8 cellular contexts compared by ENCODE assay signal in the genomic region with DNA sequence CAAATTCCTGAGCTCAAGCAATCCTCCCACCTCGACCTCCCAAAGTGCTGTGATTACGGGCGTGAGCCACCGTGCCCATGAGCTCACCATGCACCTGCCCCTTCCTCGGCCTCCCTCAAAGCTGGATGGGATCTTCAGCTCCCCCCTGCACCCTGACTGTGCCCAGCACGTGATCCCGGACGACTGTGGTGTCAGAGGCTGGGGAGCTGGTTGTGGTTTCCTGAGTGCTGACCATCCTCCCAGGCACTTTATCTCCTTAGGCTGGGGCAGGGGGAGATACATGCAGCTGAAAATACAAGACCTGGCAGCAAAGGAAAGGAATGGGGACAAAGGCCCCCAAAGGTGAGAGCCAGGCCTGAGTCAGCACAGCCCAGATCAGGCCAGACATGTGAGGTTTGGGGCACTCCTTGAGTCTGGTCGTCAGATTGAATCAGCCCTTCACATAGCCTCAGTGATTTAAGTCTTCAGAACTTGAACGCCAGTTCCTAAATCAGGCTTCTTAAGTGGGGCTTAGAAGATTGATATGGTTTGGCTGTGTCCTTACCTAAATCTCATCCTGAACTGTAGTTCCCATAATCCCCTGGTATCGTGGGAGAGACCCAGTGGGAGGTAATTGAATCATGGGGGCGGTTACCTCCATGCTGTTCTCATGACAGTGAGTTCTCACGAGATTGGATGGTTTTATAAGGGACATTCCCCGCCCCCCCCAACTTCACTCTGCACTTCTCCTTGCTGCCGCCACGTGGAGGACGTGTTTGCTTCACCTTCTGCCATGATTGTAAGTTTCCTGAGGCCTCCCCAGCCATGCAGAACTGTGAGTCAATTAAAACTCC. TPM values are rescaled to one million over a fixed set of nuclear protein-coding genes. Genes with fewer than 3 reads are reported as not detected.
A peak's percentile ranks its signal among the peaks of the same experiment; 100 is the strongest.
DNase-seq lines count a peak whose midpoint lies in the region; ATAC-seq and TF ChIP-seq lines count a peak whose summit lies in the region.

No MANE protein-coding gene starts in this region.

- H4K20me1 ChIP-seq in HCT116 (ENCODE audit: insufficient read depth), result no peaks in the 10 kb centered on the region

- peak overlapping the region; percentile 56 for H3K4me2 ChIP-seq in HCT116 (ENCODE audit: low read length)

- peak overlapping the region; percentile 55 for H3K9ac ChIP-seq in HCT116 (ENCODE audit: low read length)

- peak; percentile 16 to 42 (median 33); a peak in 3 of 6 replicates for TF ChIP-seq CTCF in HCT116 (IDR thresholded peaks at IDR 0.05 in 2 of 3, conservative IDR thresholded peaks at IDR 0.05 in 1 of 3; ENCODE audit: borderline replicate concordance in 1 of 3, insufficient read depth in 1 of 3, low read depth in 2 of 3, low read length in 2 of 3)
- TF ChIP-seq CTCF in uterus (IDR thresholded peaks at IDR 0.05), result no peak

- H2AFZ ChIP-seq in HCT116 (ENCODE audit: low read depth, low read length, poor library complexity, severe bottlenecking), result peak overlapping the region; percentile 55

- CTCF ChIA-PET in HCT116 (lab: Charles Lee), result interaction anchor here (0.7 to 2.6 kb wide), 13 partner anchors 8 to 92 kb away, joined by 3 to 28 read pairs (median 4); no protein-coding TSS in a partner anchor

- peaks cover 22% of the 10 kb centered on the region for H3K79me2 ChIP-seq in HCT116 (ENCODE audit: insufficient read depth, low read length)

- TSS peak; percentile 99 for BruUV-seq in HCT116 (replicated peaks; lab: Mats Ljungman, UMichigan)

- H3K9me3 ChIP-seq in HCT116 (ENCODE audit: control insufficient read depth in 1 of 2, insufficient read depth in 1 of 2, low read depth in 1 of 2, low read length in 2 of 2), result no peaks in the 10 kb centered on the region
- H3K9me3 ChIP-seq in uterus, result no peaks in the 10 kb centered on the region

- H3K9me2 ChIP-seq in HCT116 (ENCODE audit: insufficient read depth), result no peaks in the 10 kb centered on the region

- ATAC-seq in HCT116 (peak; percentile 77), GM19397 (IDR thresholded peaks at IDR 0.05; ENCODE audit: unreplicated experiment) (no peak)

- peak; percentile 39 for TF ChIP-seq RAD21 in HCT116 (IDR thresholded peaks at IDR 0.05; ENCODE audit: low read depth)

- TF ChIP-seq POLR2A in HCT116 (IDR thresholded peaks at IDR 0.05; ENCODE audit: borderline replicate concordance, extremely low read depth, insufficient read depth, insufficient read length) (peak; percentile 81), uterus (IDR thresholded peaks at IDR 0.05) (no peak)

- H3K36me3 ChIP-seq in HCT116 (ENCODE audit: control insufficient read depth in 1 of 2, insufficient read depth in 2 of 2, low read length in 2 of 2) (peaks cover 2 to 18% of the 10 kb centered on the region in 2 experiments; a peak in 2 of 4 replicates), uterus (no peaks in the 10 kb centered on the region)

- H3K4me3 ChIP-seq in HCT116 (replicated peaks in 1 of 2; ENCODE audit: low read depth in 1 of 2, low read length in 2 of 2) (peak overlapping the region; percentile 27 to 32), uterus (no peak overlapping the region)

- H3K27ac ChIP-seq in HCT116 (ENCODE audit: low read depth, low read length), result peak overlapping the region; percentile 85
- no peak overlapping the region for H3K27ac ChIP-seq in uterus

- POLR2A ChIA-PET in HCT116 (lab: Charles Lee), result interaction anchor here (0.5 to 2.4 kb wide), 8 partner anchors 9 to 83 kb away, joined by 3 to 10 read pairs (median 3); no protein-coding TSS in a partner anchor

- DNase-seq in CD1c-positive myeloid dendritic cell (ENCODE audit: extremely low spot score) (peak; percentile 85), HCT116 (ENCODE audit: low read depth, low spot score) (peak; percentile 83), SK-N-DZ (ENCODE audit: low spot score) (peak; percentile 81), dermis blood vessel endothelial cell (peak; percentile 64), uterus (no peak), H4 (ENCODE audit: low spot score) (no peak)
- peak; percentile 31 to 32 for DNase-seq in stimulated activated CD4-positive, alpha-beta T cell treated with anti-CD3 and anti-CD28 coated beads, Interleukin-4, amount 100 ng/mL, for 4 hours

- RAD21 ChIA-PET in HCT116 (lab: Charles Lee; ENCODE audit: low non-redundant PET in 1 of 2, low total read pairs in 2 of 2, uncharacterized antibody in 2 of 2, unreplicated experiment in 2 of 2), result interaction anchor here (0.7 to 2.3 kb wide), 6 partner anchors 62 to 86 kb away, joined by 3 to 9 read pairs (median 4); no protein-coding TSS in a partner anchor

- intact Hi-C loops in HCT116 (cut with micrococcal nuclease) (loop anchor here (1.0 to 5.0 kb wide), 3 partner anchors 62 to 344 kb away; no protein-coding TSS in a partner anchor), uterus (cut with DNase I; ENCODE audit: low total_unique reads) (loop anchor here (2.0 kb wide), 1 partner anchor 82 kb away; no protein-coding TSS in a partner anchor)

- H3K27me3 ChIP-seq in HCT116 (ENCODE audit: insufficient read depth, low read length), result no peaks in the 10 kb centered on the region
- no peaks in the 10 kb centered on the region for H3K27me3 ChIP-seq in uterus

- peaks cover 18 to 52% of the 10 kb centered on the region in 2 experiments for H3K4me1 ChIP-seq in HCT116 (ENCODE audit: control insufficient read depth in 1 of 2, insufficient read depth in 2 of 2, low read length in 2 of 2)
- H3K4me1 ChIP-seq in uterus, result peaks cover 0 to 6% of the 10 kb centered on the region in 2 donors

TF ChIP-seq in HCT116, 20 proteins besides CTCF, POLR2A, EP300 and RAD21 (continues in another document):
- TF ChIP-seq, protein P1, sequence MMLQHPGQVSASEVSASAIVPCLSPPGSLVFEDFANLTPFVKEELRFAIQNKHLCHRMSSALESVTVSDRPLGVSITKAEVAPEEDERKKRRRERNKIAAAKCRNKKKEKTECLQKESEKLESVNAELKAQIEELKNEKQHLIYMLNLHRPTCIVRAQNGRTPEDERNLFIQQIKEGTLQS (IDR thresholded peaks at IDR 0.05), result no peak
- TF ChIP-seq CEBPB (IDR thresholded peaks at IDR 0.05; ENCODE audit: low read depth) (no peak), SIN3A (IDR thresholded peaks at IDR 0.05; ENCODE audit: low read depth) (no peak), ELF1 (IDR thresholded peaks at IDR 0.05; ENCODE audit: borderline replicate concordance, low read depth) (no peak), POLR2AphosphoS5 (IDR thresholded peaks at IDR 0.05; ENCODE audit: low read depth, low read length) (peak; percentile 87), EGR1 (IDR thresholded peaks at IDR 0.05; ENCODE audit: low read depth) (peak; percentile 75), ZFX (IDR thresholded peaks at IDR 0.05) (peak; percentile 60; the same call in 1 of the 2 replicates), SP1 (IDR thresholded peaks at IDR 0.05; ENCODE audit: low read depth) (peak; percentile 45), EZH2phosphoT487 (IDR thresholded peaks at IDR 0.05; ENCODE audit: borderline replicate concordance) (no peak), CBX3 (IDR thresholded peaks at IDR 0.05; ENCODE audit: low read depth) (peak; percentile 76), EZH2 (IDR thresholded peaks at IDR 0.05) (no peak), YY1 (IDR thresholded peaks at IDR 0.05; ENCODE audit: extremely low read depth, insufficient replicate concordance, low read depth, low read length) (peak; percentile 83), TCF7L2 (IDR thresholded peaks at IDR 0.05; ENCODE audit: borderline replicate concordance, extremely low read depth, insufficient read depth, insufficient read length) (no peak)
- TF ChIP-seq, protein P2, sequence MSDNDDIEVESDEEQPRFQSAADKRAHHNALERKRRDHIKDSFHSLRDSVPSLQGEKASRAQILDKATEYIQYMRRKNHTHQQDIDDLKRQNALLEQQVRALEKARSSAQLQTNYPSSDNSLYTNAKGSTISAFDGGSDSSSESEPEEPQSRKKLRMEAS (IDR thresholded peaks at IDR 0.05), result peak; percentile 93
- TF ChIP-seq, protein P3, sequence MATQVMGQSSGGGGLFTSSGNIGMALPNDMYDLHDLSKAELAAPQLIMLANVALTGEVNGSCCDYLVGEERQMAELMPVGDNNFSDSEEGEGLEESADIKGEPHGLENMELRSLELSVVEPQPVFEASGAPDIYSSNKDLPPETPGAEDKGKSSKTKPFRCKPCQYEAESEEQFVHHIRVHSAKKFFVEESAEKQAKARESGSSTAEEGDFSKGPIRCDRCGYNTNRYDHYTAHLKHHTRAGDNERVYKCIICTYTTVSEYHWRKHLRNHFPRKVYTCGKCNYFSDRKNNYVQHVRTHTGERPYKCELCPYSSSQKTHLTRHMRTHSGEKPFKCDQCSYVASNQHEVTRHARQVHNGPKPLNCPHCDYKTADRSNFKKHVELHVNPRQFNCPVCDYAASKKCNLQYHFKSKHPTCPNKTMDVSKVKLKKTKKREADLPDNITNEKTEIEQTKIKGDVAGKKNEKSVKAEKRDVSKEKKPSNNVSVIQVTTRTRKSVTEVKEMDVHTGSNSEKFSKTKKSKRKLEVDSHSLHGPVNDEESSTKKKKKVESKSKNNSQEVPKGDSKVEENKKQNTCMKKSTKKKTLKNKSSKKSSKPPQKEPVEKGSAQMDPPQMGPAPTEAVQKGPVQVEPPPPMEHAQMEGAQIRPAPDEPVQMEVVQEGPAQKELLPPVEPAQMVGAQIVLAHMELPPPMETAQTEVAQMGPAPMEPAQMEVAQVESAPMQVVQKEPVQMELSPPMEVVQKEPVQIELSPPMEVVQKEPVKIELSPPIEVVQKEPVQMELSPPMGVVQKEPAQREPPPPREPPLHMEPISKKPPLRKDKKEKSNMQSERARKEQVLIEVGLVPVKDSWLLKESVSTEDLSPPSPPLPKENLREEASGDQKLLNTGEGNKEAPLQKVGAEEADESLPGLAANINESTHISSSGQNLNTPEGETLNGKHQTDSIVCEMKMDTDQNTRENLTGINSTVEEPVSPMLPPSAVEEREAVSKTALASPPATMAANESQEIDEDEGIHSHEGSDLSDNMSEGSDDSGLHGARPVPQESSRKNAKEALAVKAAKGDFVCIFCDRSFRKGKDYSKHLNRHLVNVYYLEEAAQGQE (IDR thresholded peaks at IDR 0.05; ENCODE audit: low read depth), result no peak

RNA-seq across cellular contexts. Expression of a gene that starts 35.8 kb away (rescaled TPM):
- total RNA-seq in HCT116 (2021; ENCODE audit: unreplicated experiment), result 34.4 TPM
- polyA plus RNA-seq in HCT116 (2012), result 34.6 and 38.9 TPM in 2 replicates
- 0.83 and 1.1 TPM in 2 replicates for polyA plus RNA-seq in SK-N-DZ (2014; cell fraction: cytosol; rRNA removed)
- 1.4 and 14.4 TPM in 2 replicates for polyA plus RNA-seq in SK-N-DZ (2014; cell fraction: nucleus; rRNA removed)
- total RNA-seq in dermis blood vessel endothelial cell, result 2.2 and 3.5 TPM in 2 replicates
- 10 to 100 TPM in 2 of 4 donors, 1 to 10 TPM in 1, under 1 TPM in 1; under 0.01 to 16.8 (median 12.6) TPM for total RNA-seq in uterus
- total RNA-seq in H4 (2014; rRNA removed; shearing (Covaris generic)), result 0.35 and 1.2 TPM in 2 replicates

RNA-seq across cellular contexts. Expression of a gene that starts 59.0 kb away (rescaled TPM):
- total RNA-seq in HCT116 (2021; ENCODE audit: unreplicated experiment), result 634 TPM
- polyA plus RNA-seq in HCT116 (2012), result 697 and 731 TPM in 2 replicates
- 333 and 379 TPM in 2 replicates for polyA plus RNA-seq in SK-N-DZ (2014; cell fraction: cytosol; rRNA removed)
- polyA plus RNA-seq in SK-N-DZ (2014; cell fraction: nucleus; rRNA removed), result 196 and 246 TPM in 2 replicates
- total RNA-seq in dermis blood vessel endothelial cell, result 297 and 647 TPM in 2 replicates
- 100 to 1,000 TPM in 1 of 4 donors, 10 to 100 TPM in 3; 74.5 to 113 (median 84.6) TPM for total RNA-seq in uterus
- 404 and 447 TPM in 2 replicates for total RNA-seq in H4 (2014; rRNA removed; shearing (Covaris generic))

Comparison
In these comparisons a context has a peak if more than half of its experiments do, and no peak if none do; other contexts are left out.
1. DNase-seq: peak in CD1c-positive myeloid dendritic cell (single experiment), HCT116 (single experiment), SK-N-DZ (single experiment), dermis blood vessel endothelial cell (single experiment) and stimulated activated CD4-positive, alpha-beta T cell treated with anti-CD3 and anti-CD28 coated beads, Interleukin-4, amount 100 ng/mL, for 4 hours (2 of 2); none in uterus (0 of 2) and H4 (single experiment).
2. H3K4me3 ChIP-seq: peak in HCT116 (2 of 2); none in uterus (0 of 2).
3. CTCF ChIP-seq: peak in HCT116 (3 of 3); none in uterus (0 of 4).